Comparison of ENCODE assay signal across 22 cellular contexts in the genomic region with DNA sequence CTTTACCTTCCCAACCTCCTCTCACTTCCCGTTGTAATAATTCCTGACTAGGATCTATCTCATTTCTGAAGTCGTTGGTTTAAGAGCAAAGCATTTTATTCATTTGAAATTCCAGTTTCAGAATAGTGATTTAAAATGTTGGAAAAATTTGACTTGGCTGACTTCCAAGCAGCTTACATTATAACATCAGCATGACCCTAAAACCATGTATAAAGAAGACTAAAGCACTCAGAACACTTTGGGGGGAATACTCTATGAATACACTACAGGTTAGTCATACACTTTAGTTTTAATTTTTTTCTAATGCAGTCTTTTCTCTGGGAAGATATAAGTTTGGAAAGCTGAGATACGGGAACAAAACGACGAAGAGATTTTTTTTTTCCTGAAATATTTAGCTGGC.
A peak's percentile ranks its signal among the peaks of the same experiment; 100 is the strongest.
DNase-seq lines count a peak whose midpoint lies in the region; ATAC-seq and TF ChIP-seq lines count a peak whose summit lies in the region.
"Had no signal": no experiment of that assay in that cellular context is flagged by ENCODE, and none has a peak within 500 bp of the region (broad histone marks: within the 10 kb centered on the region; RNA-seq: fewer than 3 reads in every experiment).

No MANE protein-coding gene starts in this region.

- peak overlapping the region; percentile 62 for H3K4me3 Mint-ChIP-seq in HFFc6
- H3K4me3 Mint-ChIP-seq: activated CD8-positive, alpha-beta memory T cell treated with anti-CD3 and anti-CD28 coated beads, Interleukin-2, amount 10 ng/mL, durations not matched to agents 7 days and 5 days; T-helper 2 cell treated with Interferon-gamma antibody and Interleukin-4, amounts not matched to agents 5 μg/mL and 100 μg/mL, for 36 hours had no signal

- H3K4me1 Mint-ChIP-seq in HFFc6 (ENCODE audit: low read depth) = peaks cover 55% of the 10 kb centered on the region

- peak; percentile 28; the same call in 1 of the 3 replicates for ATAC-seq in SK-N-SH treated with all-trans-retinoic acid at 6 μM for 48 hours
- no peak for ATAC-seq in left lung
- no peak for ATAC-seq in HG02840 (IDR thresholded peaks at IDR 0.05; ENCODE audit: low FRiP score, unreplicated experiment)
- ATAC-seq: activated CD8-positive, alpha-beta memory T cell treated with anti-CD3 and anti-CD28 coated beads, Interleukin-2, amount 10 ng/mL, durations not matched to agents 7 days and 5 days; foreskin keratinocyte; Right ventricle myocardium inferior had no signal

- no peak overlapping the region for H3K9ac ChIP-seq in fibroblast of lung (ENCODE audit: insufficient read depth, low read length)

- H3K36me3 ChIP-seq in fibroblast of lung (ENCODE audit: control insufficient read depth, insufficient read depth, low read length) (no peaks in the 10 kb centered on the region), left lung (no peaks in the 10 kb centered on the region)
- H3K36me3 ChIP-seq: upper lobe of left lung had no signal

- H3K4me2 ChIP-seq in fibroblast of lung (ENCODE audit: extremely low read depth, insufficient read depth, low read length) = peak overlapping the region; percentile 54

- H2AFZ ChIP-seq in fibroblast of lung (ENCODE audit: low read length) = no peak overlapping the region

- H3K4me1 ChIP-seq in fibroblast of lung (ENCODE audit: control insufficient read depth, extremely low read depth, insufficient read depth, low read length) (peaks cover 4% of the 10 kb centered on the region), left lung (peaks cover 0 to 6% of the 10 kb centered on the region in 2 donors)
- H3K4me1 ChIP-seq: foreskin keratinocyte had no signal

- no peaks in the 10 kb centered on the region for H3K27me3 ChIP-seq in fibroblast of lung (ENCODE audit: control insufficient read depth, insufficient read depth, low read length)
- H3K27me3 ChIP-seq in left lung = no peaks in the 10 kb centered on the region
- H3K27me3 ChIP-seq: foreskin keratinocyte, upper lobe of left lung had no signal

- intact Hi-C loops in left lung (cut with DNase I) = no loop called here

- H3K27ac ChIP-seq in fibroblast of lung (ENCODE audit: insufficient read depth, low read length) (peak overlapping the region; percentile 9), left lung (no peak overlapping the region)
- H3K27ac ChIP-seq: C4-2B, foreskin keratinocyte, upper lobe of left lung had no signal

- H3K27me3 Mint-ChIP-seq in HFFc6 (ENCODE audit: insufficient read depth) = no peaks in the 10 kb centered on the region
- H3K27me3 Mint-ChIP-seq: activated CD8-positive, alpha-beta memory T cell treated with anti-CD3 and anti-CD28 coated beads, Interleukin-2, amount 10 ng/mL, durations not matched to agents 7 days and 5 days had no signal

- H4K20me1 ChIP-seq in fibroblast of lung (ENCODE audit: control insufficient read depth, extremely low read depth, insufficient read depth, low read length) = no peaks in the 10 kb centered on the region

- peak; percentile 22 for DNase-seq in HFFc6
- peak; percentile 77 for DNase-seq in fibroblast of lung (ENCODE audit: low read depth in 2 of 2)
- peak; percentile 11 for DNase-seq in renal cortical epithelial cell (ENCODE audit: low read depth)
- DNase-seq in A172 (ENCODE audit: low spot score) = no peak
- no peak for DNase-seq in SHP77 (lab: John Stamatoyannopoulos, UW)
- no peak for DNase-seq in left lung
- DNase-seq: activated CD4-positive, CD25-positive, alpha-beta regulatory T cell treated with anti-CD3 and anti-CD28 coated beads, Interleukin-2, amount 50 U/mL, for 72 hours; activated CD8-positive, alpha-beta memory T cell treated with anti-CD3 and anti-CD28 coated beads, Interleukin-2, amount 10 ng/mL, durations not matched to agents 7 days and 5 days; activated gamma-delta T cell; effector CD4-positive, alpha-beta T cell; foreskin keratinocyte; KG1; left ventricle myocardium superior; NCI-H1092; stimulated activated CD4-positive, alpha-beta T cell treated with anti-CD3 and anti-CD28 coated beads, Interleukin-12 subunit alpha, Interleukin-12 subunit beta, amount 100 ng/mL, for 4 hours; stimulated activated naive CD8-positive, alpha-beta T cell treated with anti-CD3 and anti-CD28 coated beads, Interleukin-15, Interleukin-2, amounts not matched to agents 100 U/mL and 50 U/mL, for 24 hours; upper lobe of left lung had no signal

- H3K9me3 ChIP-seq in fibroblast of lung (ENCODE audit: control insufficient read depth, insufficient read depth, low read depth, low read length) = no peaks in the 10 kb centered on the region
- H3K9me3 ChIP-seq in left lung = no peaks in the 10 kb centered on the region
- H3K9me3 ChIP-seq: upper lobe of left lung had no signal

- H3K79me2 ChIP-seq in fibroblast of lung (ENCODE audit: control insufficient read depth, insufficient read depth, low read length) = no peaks in the 10 kb centered on the region

- H3K36me3 Mint-ChIP-seq in HFFc6 (ENCODE audit: low read depth) = no peaks in the 10 kb centered on the region
- H3K36me3 Mint-ChIP-seq: activated CD8-positive, alpha-beta memory T cell treated with anti-CD3 and anti-CD28 coated beads, Interleukin-2, amount 10 ng/mL, durations not matched to agents 7 days and 5 days had no signal

- peak overlapping the region; percentile 64 for H3K27ac Mint-ChIP-seq in HFFc6
- H3K27ac Mint-ChIP-seq: activated CD8-positive, alpha-beta memory T cell treated with anti-CD3 and anti-CD28 coated beads, Interleukin-2, amount 10 ng/mL, durations not matched to agents 7 days and 5 days; T-helper 2 cell treated with Interferon-gamma antibody and Interleukin-4, amounts not matched to agents 5 μg/mL and 100 μg/mL, for 36 hours had no signal

- H3K4me3 ChIP-seq in fibroblast of lung (replicated peaks in 1 of 4; ENCODE audit: control extremely low read depth in 1 of 4, insufficient read depth in 1 of 4, low read depth in 3 of 4, low read length in 4 of 4) = no peak overlapping the region
- no peak overlapping the region for H3K4me3 ChIP-seq in left lung
- H3K4me3 ChIP-seq: upper lobe of left lung had no signal

- H3K9me3 Mint-ChIP-seq in HFFc6 = no peaks in the 10 kb centered on the region
- H3K9me3 Mint-ChIP-seq: T-helper 2 cell treated with Interferon-gamma antibody and Interleukin-4, amounts not matched to agents 5 μg/mL and 100 μg/mL, for 36 hours had no signal

- TF ChIP-seq CTCF in HFFc6 (IDR thresholded peaks at IDR 0.05) (no peak), fibroblast of lung (conservative IDR thresholded peaks at IDR 0.05 in 1 of 2, IDR thresholded peaks at IDR 0.05 in 1 of 2; ENCODE audit: low read depth in 1 of 2, low read length in 2 of 2) (no peak), left lung (IDR thresholded peaks at IDR 0.05) (no peak)

TF ChIP-seq in SK-N-SH treated with all-trans-retinoic acid at 6 μM for 48 hours, 23 proteins besides CTCF, POLR2A, EP300 and RAD21 (continues in another document):
- TF ChIP-seq OSR1 (CRISPR knock-in tag; IDR thresholded peaks at IDR 0.05) (no peak), ZNF565 (CRISPR knock-in tag; conservative IDR thresholded peaks at IDR 0.05; ENCODE audit: low read depth) (no peak), ISL1 (CRISPR knock-in tag; IDR thresholded peaks at IDR 0.05) (no peak), RARB (CRISPR knock-in tag; IDR thresholded peaks at IDR 0.05) (no peak), TOX (CRISPR knock-in tag; IDR thresholded peaks at IDR 0.05; ENCODE audit: borderline replicate concordance) (no peak), CREB5 (CRISPR knock-in tag; IDR thresholded peaks at IDR 0.05; ENCODE audit: low read depth) (no peak), SNAI2 (CRISPR knock-in tag; IDR thresholded peaks at IDR 0.05) (no peak), GLIS3 (CRISPR knock-in tag; IDR thresholded peaks at IDR 0.05) (no peak)
- TF ChIP-seq, protein P1, sequence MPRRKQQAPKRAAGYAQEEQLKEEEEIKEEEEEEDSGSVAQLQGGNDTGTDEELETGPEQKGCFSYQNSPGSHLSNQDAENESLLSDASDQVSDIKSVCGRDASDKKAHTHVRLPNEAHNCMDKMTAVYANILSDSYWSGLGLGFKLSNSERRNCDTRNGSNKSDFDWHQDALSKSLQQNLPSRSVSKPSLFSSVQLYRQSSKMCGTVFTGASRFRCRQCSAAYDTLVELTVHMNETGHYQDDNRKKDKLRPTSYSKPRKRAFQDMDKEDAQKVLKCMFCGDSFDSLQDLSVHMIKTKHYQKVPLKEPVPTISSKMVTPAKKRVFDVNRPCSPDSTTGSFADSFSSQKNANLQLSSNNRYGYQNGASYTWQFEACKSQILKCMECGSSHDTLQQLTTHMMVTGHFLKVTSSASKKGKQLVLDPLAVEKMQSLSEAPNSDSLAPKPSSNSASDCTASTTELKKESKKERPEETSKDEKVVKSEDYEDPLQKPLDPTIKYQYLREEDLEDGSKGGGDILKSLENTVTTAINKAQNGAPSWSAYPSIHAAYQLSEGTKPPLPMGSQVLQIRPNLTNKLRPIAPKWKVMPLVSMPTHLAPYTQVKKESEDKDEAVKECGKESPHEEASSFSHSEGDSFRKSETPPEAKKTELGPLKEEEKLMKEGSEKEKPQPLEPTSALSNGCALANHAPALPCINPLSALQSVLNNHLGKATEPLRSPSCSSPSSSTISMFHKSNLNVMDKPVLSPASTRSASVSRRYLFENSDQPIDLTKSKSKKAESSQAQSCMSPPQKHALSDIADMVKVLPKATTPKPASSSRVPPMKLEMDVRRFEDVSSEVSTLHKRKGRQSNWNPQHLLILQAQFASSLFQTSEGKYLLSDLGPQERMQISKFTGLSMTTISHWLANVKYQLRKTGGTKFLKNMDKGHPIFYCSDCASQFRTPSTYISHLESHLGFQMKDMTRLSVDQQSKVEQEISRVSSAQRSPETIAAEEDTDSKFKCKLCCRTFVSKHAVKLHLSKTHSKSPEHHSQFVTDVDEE (CRISPR knock-in tag; IDR thresholded peaks at IDR 0.05) = no peak

Comparison
In these comparisons a context has a peak if more than half of its experiments do, and no peak if none do; other contexts are left out.
1. DNase-seq: peak in HFFc6 (single experiment), fibroblast of lung (2 of 2) and renal cortical epithelial cell (single experiment); none in A172 (single experiment), SHP77 (0 of 2) and left lung (0 of 2).